ENCODE assay signal across 30 cellular contexts in the genomic region with DNA sequence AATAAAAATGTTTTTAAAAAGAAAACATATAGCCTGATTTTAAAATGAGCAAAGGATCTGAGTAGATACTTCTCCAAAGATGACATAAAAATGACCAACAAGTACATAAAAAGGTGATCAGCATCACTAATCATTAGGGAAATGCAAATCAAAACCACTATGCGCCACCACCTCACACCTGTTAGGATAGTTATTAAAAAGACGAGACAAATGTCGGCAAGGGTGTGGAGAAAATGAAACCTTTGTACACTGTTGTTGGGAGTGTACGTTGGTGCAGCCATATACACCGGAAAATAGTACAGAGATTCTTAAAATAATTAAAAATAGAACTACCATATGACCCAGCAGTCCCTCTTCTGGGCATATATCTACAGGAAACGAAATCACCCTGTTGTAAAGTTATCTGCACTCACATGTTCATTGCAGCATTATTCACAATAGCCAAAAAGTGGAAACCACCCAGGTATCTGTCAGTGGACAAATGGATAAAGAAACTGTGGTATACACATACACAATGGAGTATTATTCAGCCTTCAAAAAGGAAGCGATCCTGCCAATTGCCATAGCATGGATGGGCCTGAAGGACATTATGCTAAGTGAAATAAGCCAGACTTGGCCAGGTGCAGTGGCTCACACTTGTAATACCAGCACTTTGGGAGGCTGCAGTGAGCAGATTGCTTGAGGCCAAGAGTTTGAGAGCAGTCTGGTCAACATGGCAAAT.
"Had no signal": no experiment of that assay in that cellular context is flagged by ENCODE, and none has a peak within 500 bp of the region (broad histone marks: within the 10 kb centered on the region; RNA-seq: fewer than 3 reads in every experiment).

No MANE protein-coding gene starts in this region.

- H3K36me3 ChIP-seq: brain microvascular endothelial cell, esophagus muscularis mucosa had no signal

- H3K27ac ChIP-seq: brain microvascular endothelial cell, esophagus muscularis mucosa, foreskin keratinocyte, gastroesophageal sphincter had no signal

- H3K4me3 ChIP-seq: esophagus muscularis mucosa, gastroesophageal sphincter had no signal

- H3K4me1 ChIP-seq: esophagus muscularis mucosa, gastroesophageal sphincter had no signal

- FAIRE-seq: astrocyte, bronchial epithelial cell, colon had no signal

- ATAC-seq: activated CD8-positive, alpha-beta T cell treated with anti-CD3 and anti-CD28 coated beads for 36 hours; activated T-cell treated with anti-CD3 and anti-CD28 coated beads, Interleukin-2, amount 50 U/mL, for 4 hours; activated T-helper 17 cell treated with anti-CD3 and anti-CD28 coated beads, Interleukin-2, amount 50 U/mL, for 72 hours; effector memory CD8-positive, alpha-beta T cell; foreskin keratinocyte; gastroesophageal sphincter; WTC11 had no signal

- DNase-seq: activated CD4-positive, alpha-beta T cell treated with anti-CD3 and anti-CD28 coated beads for 1 hour; activated CD4-positive, alpha-beta T cell treated with anti-CD3 and anti-CD28 coated beads for 48 hours; activated CD4-positive, alpha-beta T cell treated with anti-CD3 and anti-CD28 coated beads, Interleukin-2, amount 50 U/mL, for 1 hour; activated CD4-positive, alpha-beta T cell treated with anti-CD3 and anti-CD28 coated beads, Interleukin-2, amount 50 U/mL, for 48 hours; activated CD8-positive, alpha-beta memory T cell treated with anti-CD3 and anti-CD28 coated beads for 24 hours; activated CD8-positive, alpha-beta T cell treated with anti-CD3 and anti-CD28 coated beads for 36 hours; activated effector memory CD4-positive, alpha-beta T cell treated with Interleukin-2 at 50 U/mL for 16 hours; activated gamma-delta T cell treated with Interleukin-2 at 50 U/mL for 16 hours; activated naive CD4-positive, alpha-beta T cell treated with anti-CD3 and anti-CD28 coated beads, Interleukin-2, amount 50 U/mL, for 16 hours; activated naive CD4-positive, alpha-beta T cell treated with Interleukin-2 at 50 U/mL for 16 hours; activated T-cell treated with anti-CD3 and anti-CD28 coated beads, Interleukin-2, amount 50 U/mL, for 4 hours; amniotic stem cell; anterior cingulate cortex; brain microvascular endothelial cell; cortex of kidney; dermis blood vessel endothelial cell; effector CD4-positive, alpha-beta T cell; effector memory CD8-positive, alpha-beta T cell; erythroblast; foreskin keratinocyte; head of caudate nucleus; hippocampal formation; T-helper 2 cell had no signal

- H3K27me3 ChIP-seq: brain microvascular endothelial cell, esophagus muscularis mucosa, foreskin keratinocyte, gastroesophageal sphincter had no signal
